ENCODE assay signal across 8 cellular contexts in the genomic region with DNA sequence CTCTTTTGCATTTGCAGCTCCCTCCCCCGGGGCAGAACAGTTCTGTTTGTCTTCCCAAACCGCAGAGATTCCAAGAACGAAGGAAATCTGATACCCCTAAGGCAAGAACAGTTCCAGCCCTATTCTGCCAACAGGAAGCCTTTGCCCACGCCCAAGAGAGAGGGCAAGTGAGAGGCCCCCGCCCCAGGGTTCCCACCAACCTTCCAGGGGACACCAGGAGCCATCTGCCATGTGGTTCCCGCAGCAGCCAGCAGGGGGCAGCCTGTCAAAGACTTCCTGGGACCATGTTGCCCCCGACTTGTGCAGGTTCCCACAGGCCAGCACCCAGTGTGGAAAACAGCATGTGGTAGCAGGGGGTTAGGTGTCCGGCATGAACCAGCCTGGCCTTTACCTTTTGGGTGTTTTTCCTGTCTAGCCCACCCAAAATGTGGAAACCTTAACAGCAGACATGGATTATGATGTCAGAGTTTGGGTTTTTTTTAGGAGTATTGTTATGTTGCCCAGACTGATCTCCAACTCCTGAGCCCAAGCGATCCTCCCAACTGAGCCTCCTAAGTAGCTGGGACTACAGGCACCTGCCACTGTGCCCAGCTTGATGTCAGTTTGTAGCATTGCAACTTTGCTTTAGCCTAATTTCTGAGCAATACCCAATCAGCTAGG. TPM values are rescaled to one million over a fixed set of nuclear protein-coding genes. Genes with fewer than 3 reads are reported as not detected.
DNase-seq lines count a peak whose midpoint lies in the region; ATAC-seq and TF ChIP-seq lines count a peak whose summit lies in the region.

No MANE protein-coding gene starts in this region.

- no peaks in the 10 kb centered on the region for H4K20me1 ChIP-seq in neural cell (ENCODE audit: insufficient read depth)

- H3K4me2 ChIP-seq in neural cell (ENCODE audit: low read length): no peak overlapping the region

- DNase-seq in NCI-H345 (lab: John Stamatoyannopoulos, UW) (peak; percentile 37), NCI-H345 treated with DMSO at 0.1 percent for 48 hours (lab: John Stamatoyannopoulos, UW; ENCODE audit: unreplicated experiment) (no peak), NCI-H526 (lab: John Stamatoyannopoulos, UW) (peak; percentile 89 to 91), activated T-cell treated with anti-CD3 and anti-CD28 coated beads for 24 hours (ENCODE audit: low read depth) (peak; percentile 50), epithelial cell of proximal tubule (ENCODE audit: low read depth) (no peak), stromal cell of bone marrow (ENCODE audit: low read depth) (peak; percentile 57)

- no peaks in the 10 kb centered on the region for H3K27me3 ChIP-seq in neural cell (ENCODE audit: insufficient read depth, low read depth, low read length)

- H2AFZ ChIP-seq in neural cell (ENCODE audit: low read depth, low read length): no peak overlapping the region

- TF ChIP-seq CTCF in epithelial cell of proximal tubule (conservative IDR thresholded peaks at IDR 0.05; ENCODE audit: low read depth, low read length) (peak; percentile 96), neural cell (IDR thresholded peaks at IDR 0.05; ENCODE audit: poor library complexity, severe bottlenecking) (peak; percentile 42)

- H3K9ac ChIP-seq in neural cell (ENCODE audit: low read length): no peak overlapping the region

- no peak for ATAC-seq in HG02938 (IDR thresholded peaks at IDR 0.05; ENCODE audit: unreplicated experiment)

- H3K79me2 ChIP-seq in neural cell (replicated peaks; ENCODE audit: insufficient read depth, low read length): no peaks in the 10 kb centered on the region

- H3K9me2 ChIP-seq in neural cell (ENCODE audit: insufficient read depth, low read length): no peaks in the 10 kb centered on the region

- TF ChIP-seq RAD21 in neural cell (conservative IDR thresholded peaks at IDR 0.05): no peak

- H3F3A ChIP-seq in neural cell (ENCODE audit: insufficient read depth, low read length, poor library complexity, severe bottlenecking): no peaks in the 10 kb centered on the region

- H3K4me3 ChIP-seq in epithelial cell of proximal tubule (ENCODE audit: low read depth, low read length) (no peak overlapping the region), neural cell (ENCODE audit: low read length) (no peak overlapping the region)

- TF ChIP-seq EP300 in neural cell (conservative IDR thresholded peaks at IDR 0.05; ENCODE audit: poor library complexity, severe bottlenecking): no peak

- no peak overlapping the region for H3K27ac ChIP-seq in neural cell (ENCODE audit: low read length)

- no peaks in the 10 kb centered on the region for H3K9me3 ChIP-seq in neural cell (ENCODE audit: low read length)

- H3K36me3 ChIP-seq in neural cell (ENCODE audit: insufficient read depth, low read length): no peaks in the 10 kb centered on the region

TF ChIP-seq in neural cell, 6 proteins besides CTCF, POLR2A, EP300 and RAD21:
- TF ChIP-seq, protein P1, sequence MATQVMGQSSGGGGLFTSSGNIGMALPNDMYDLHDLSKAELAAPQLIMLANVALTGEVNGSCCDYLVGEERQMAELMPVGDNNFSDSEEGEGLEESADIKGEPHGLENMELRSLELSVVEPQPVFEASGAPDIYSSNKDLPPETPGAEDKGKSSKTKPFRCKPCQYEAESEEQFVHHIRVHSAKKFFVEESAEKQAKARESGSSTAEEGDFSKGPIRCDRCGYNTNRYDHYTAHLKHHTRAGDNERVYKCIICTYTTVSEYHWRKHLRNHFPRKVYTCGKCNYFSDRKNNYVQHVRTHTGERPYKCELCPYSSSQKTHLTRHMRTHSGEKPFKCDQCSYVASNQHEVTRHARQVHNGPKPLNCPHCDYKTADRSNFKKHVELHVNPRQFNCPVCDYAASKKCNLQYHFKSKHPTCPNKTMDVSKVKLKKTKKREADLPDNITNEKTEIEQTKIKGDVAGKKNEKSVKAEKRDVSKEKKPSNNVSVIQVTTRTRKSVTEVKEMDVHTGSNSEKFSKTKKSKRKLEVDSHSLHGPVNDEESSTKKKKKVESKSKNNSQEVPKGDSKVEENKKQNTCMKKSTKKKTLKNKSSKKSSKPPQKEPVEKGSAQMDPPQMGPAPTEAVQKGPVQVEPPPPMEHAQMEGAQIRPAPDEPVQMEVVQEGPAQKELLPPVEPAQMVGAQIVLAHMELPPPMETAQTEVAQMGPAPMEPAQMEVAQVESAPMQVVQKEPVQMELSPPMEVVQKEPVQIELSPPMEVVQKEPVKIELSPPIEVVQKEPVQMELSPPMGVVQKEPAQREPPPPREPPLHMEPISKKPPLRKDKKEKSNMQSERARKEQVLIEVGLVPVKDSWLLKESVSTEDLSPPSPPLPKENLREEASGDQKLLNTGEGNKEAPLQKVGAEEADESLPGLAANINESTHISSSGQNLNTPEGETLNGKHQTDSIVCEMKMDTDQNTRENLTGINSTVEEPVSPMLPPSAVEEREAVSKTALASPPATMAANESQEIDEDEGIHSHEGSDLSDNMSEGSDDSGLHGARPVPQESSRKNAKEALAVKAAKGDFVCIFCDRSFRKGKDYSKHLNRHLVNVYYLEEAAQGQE (IDR thresholded peaks at IDR 0.05; ENCODE audit: borderline replicate concordance): no peak
- TF ChIP-seq EZH2 (IDR thresholded peaks at IDR 0.05; ENCODE audit: borderline replicate concordance, insufficient read depth, low read length, poor library complexity, severe bottlenecking) (no peak), POLR2AphosphoS5 (IDR thresholded peaks at IDR 0.05) (no peak), MXI1 (conservative IDR thresholded peaks at IDR 0.05; ENCODE audit: poor library complexity, severe bottlenecking) (no peak)
TF ChIP-seq in neural cell: peak in this region for 0.

RNA-seq across cellular contexts. Expression of a gene that starts 21.7 kb away (rescaled TPM):
- total RNA-seq in epithelial cell of proximal tubule: 10.3 and 16.6 TPM in 2 replicates
- not detected in 2 replicates for polyA plus RNA-seq in neural cell
- 0.97 TPM in 1 of 2 replicates, not detected in the other for polyA minus RNA-seq in neural cell

Comparison
In these comparisons a context has a peak if more than half of its experiments do, and no peak if none do; other contexts are left out.
1. DNase-seq: peak in NCI-H345 (single experiment), NCI-H526 (2 of 2), activated T-cell treated with anti-CD3 and anti-CD28 coated beads for 24 hours (single experiment) and stromal cell of bone marrow (single experiment); none in NCI-H345 treated with DMSO at 0.1 percent for 48 hours (single experiment) and epithelial cell of proximal tubule (single experiment).